In the genomic region with DNA sequence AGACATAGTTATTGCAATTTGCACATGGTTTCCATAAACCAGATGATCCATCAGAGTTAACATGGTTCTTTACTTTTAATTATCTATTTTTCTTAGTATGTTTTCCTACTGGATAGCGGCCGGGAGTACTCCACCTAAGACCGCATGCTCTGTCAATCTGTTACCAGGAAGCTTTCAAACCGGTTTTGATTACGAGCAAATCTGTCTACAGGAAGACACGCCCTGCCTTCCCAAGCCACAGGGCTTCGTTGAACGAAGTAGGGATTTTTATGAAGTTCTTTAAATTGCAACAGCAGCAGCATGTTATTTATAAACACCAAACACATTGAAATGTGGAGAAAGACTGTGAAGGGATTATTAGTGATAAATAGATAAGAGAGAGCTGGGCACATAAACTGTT, we compare ENCODE assay signal across 22 cellular contexts.
DNase-seq lines count a peak whose midpoint lies in the region; ATAC-seq and TF ChIP-seq lines count a peak whose summit lies in the region.
"Had no signal": no experiment of that assay in that cellular context is flagged by ENCODE, and none has a peak within 500 bp of the region (broad histone marks: within the 10 kb centered on the region; RNA-seq: fewer than 3 reads in every experiment).

No MANE protein-coding gene starts in this region.

- TF ChIP-seq POLR2A in stomach (IDR thresholded peaks at IDR 0.05) = no peak

- no peaks in the 10 kb centered on the region for H3K4me1 ChIP-seq in stomach

- ATAC-seq in HG03469 (IDR thresholded peaks at IDR 0.05; ENCODE audit: unreplicated experiment) = no peak
- ATAC-seq: GM23338, SK-N-SH treated with all-trans-retinoic acid at 6 μM for 48 hours had no signal

- no peak for TF ChIP-seq CTCF in stomach (IDR thresholded peaks at IDR 0.05)

- no peaks in the 10 kb centered on the region for H3K27me3 ChIP-seq in stomach

- no peak overlapping the region for H3K4me3 ChIP-seq in stomach
- H3K4me3 ChIP-seq: GM23338, PC-9 had no signal

- DNase-seq in HT-29 (ENCODE audit: low spot score) (peak; percentile 56), NCI-H2171 treated with DMSO at 0.1 percent for 48 hours (lab: John Stamatoyannopoulos, UW) (peak; percentile 52), kidney tubule cell (ENCODE audit: low spot score) (peak; percentile 27), stomach (peak; percentile 26), NCI-H1048 (lab: John Stamatoyannopoulos, UW) (no peak), posterior cingulate gyrus (no peak)
- DNase-seq: AML-193, DMS 273 treated with DMSO at 0.1 percent for 48 hours, DND-41, HCEC 1CT, NCI-H1105 treated with DMSO at 0.1 percent for 48 hours, NCI-H1694, NCI-H446 treated with DMSO at 0.1 percent for 48 hours, PC-9, SIG-M5, T-helper 1 cell had no signal

- no peak for TF ChIP-seq EP300 in stomach (IDR thresholded peaks at IDR 0.05)

- no peaks in the 10 kb centered on the region for H3K36me3 ChIP-seq in stomach

- 37 to 61% (median 48%) methylated on average over 8 of the region's 8 CpGs for WGBS in stomach, 5 donors

- H3K27ac ChIP-seq in stomach = no peak overlapping the region
- H3K27ac ChIP-seq: C4-2B, HL-60, PC-9, RWPE1 had no signal

- intact Hi-C loops in stomach (cut with DNase I; ENCODE audit: low total_unique reads) = no loop called here
- intact Hi-C loops in posterior cingulate gyrus (cut with DNase I) = no loop called here

- no peaks in the 10 kb centered on the region for H3K9me3 ChIP-seq in stomach

Comparison
In these comparisons a context has a peak if more than half of its experiments do, and no peak if none do; other contexts are left out.
1. DNase-seq: peak in HT-29 (single experiment), NCI-H2171 treated with DMSO at 0.1 percent for 48 hours (single experiment), kidney tubule cell (single experiment) and stomach (single experiment); none in NCI-H1048 (single experiment) and posterior cingulate gyrus (0 of 10).